ENCODE assay signal across 8 cellular contexts in the genomic region with DNA sequence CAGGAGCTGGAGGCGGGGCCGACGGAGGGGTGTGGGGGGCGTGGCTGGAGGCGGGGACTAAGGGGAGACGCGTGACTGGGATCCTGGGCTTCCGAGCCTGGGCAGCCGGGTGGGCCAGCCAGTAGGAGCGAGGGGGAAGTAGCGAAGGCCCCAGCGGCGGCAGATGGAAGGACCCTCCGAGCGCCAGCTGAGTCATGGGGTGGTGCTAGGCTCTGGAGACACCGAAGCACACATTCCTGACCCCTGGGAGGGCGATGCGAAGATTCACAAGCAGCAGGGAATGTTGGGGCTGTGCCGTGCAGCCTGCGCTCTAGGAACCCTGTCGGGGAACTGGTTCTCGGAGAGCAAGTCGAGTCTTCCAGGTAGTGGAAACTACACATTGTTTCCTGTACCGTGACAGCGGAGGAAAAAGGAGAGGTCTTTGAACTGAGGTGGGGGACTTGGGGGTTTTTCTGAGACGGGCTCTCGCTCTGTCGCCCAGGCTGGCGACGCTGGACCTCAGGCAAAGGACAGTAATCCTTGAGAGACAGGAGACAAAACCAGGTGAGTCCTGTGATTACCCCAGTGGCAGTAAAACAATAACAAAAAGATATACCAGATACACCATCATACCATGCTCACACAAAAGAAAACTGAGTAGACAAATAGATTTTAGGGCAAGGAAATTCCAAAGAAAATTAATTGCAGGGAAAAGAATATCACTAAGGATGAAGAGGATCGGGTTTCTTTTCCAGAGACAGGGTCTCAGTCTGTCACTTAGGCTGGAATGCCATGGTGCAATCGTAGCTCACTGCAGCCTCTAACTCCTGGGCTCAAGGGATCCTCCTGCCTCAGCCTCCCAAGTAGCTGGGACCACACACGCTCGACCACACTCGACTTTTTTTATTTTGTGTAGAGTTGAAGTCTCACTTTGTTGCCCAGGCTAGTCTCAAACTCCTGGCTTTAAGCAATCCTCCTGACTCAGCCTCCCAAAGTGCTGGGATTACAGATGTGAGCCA. TPM values are rescaled to one million over a fixed set of nuclear protein-coding genes. Genes with fewer than 3 reads are reported as not detected.
DNase-seq lines count a peak whose midpoint lies in the region; TF ChIP-seq lines count a peak whose summit lies in the region.

No MANE protein-coding gene starts in this region.

- peak overlapping the region; percentile 74 for H3K18ac ChIP-seq in H9 (ENCODE audit: insufficient read length, low read depth, low read length)

- no peak overlapping the region for H3T11ph ChIP-seq in H9 (ENCODE audit: low read length)

- H3K27me3 Mint-ChIP-seq in H9 (ENCODE audit: low read depth), result no peaks in the 10 kb centered on the region
- peaks cover 11% of the 10 kb centered on the region for H3K27me3 Mint-ChIP-seq in brain

- no peaks in the 10 kb centered on the region for H3K79me1 ChIP-seq in H9 (ENCODE audit: insufficient read depth, low read depth, low read length, poor library complexity, severe bottlenecking)

- no CpG with 5 or more reads among the region's 35 CpGs for WGBS in H9 (ENCODE audit: extremely low coverage, insufficient read length, low lambda C conversion rate)
- WGBS in mesodermal cell (ENCODE audit: insufficient coverage in 2 of 2), 2 experiments, result 4 to 14% methylated on average over 21 to 24 of the region's 35 CpGs

- H3K36me3 ChIP-seq in Loucy (ENCODE audit: insufficient read depth, low read length), result no peaks in the 10 kb centered on the region
- peaks cover 15% of the 10 kb centered on the region for H3K36me3 ChIP-seq in mesodermal cell (ENCODE audit: control insufficient read depth, insufficient read depth, low read length)

- H3K23me2 ChIP-seq in H9 (ENCODE audit: insufficient read length, low read depth, low read length, poor library complexity, severe bottlenecking), result peaks cover 13% of the 10 kb centered on the region

- no peak overlapping the region for H3K23ac ChIP-seq in H9 (ENCODE audit: insufficient read length, low read depth, low read length)

- H3K27ac Mint-ChIP-seq in H9 (peak overlapping the region; percentile 99 to 100 (median 99)), brain (peak overlapping the region; percentile 93 to 99 (median 97))

- H4K20me1 ChIP-seq in H9 (ENCODE audit: control insufficient read depth, insufficient read depth, insufficient read length), result no peaks in the 10 kb centered on the region
- H4K20me1 ChIP-seq in Loucy (ENCODE audit: insufficient read depth, low read length, poor library complexity, severe bottlenecking), result peaks cover 31% of the 10 kb centered on the region

- H2AFZ ChIP-seq in H9 (ENCODE audit: low read length), result peak overlapping the region; percentile 42
- peak overlapping the region; percentile 99 for H2AFZ ChIP-seq in Loucy (ENCODE audit: low read length)

- H3K9me2 ChIP-seq in Loucy (replicated peaks; ENCODE audit: low read depth, low read length), result no peaks in the 10 kb centered on the region

- H3K9me3 ChIP-seq in H9 (ENCODE audit: control insufficient read depth, low read depth, low read length) (no peaks in the 10 kb centered on the region), Loucy (ENCODE audit: insufficient read depth, low read depth, low read length) (no peaks in the 10 kb centered on the region), mesodermal cell (ENCODE audit: control insufficient read depth, low read length) (no peaks in the 10 kb centered on the region)

- H3K36me3 Mint-ChIP-seq in H9 (ENCODE audit: insufficient read depth in 1 of 3, low read depth in 3 of 3) (no peaks in the 10 kb centered on the region; a peak in 2 of 7 replicates), brain (peaks cover 13% of the 10 kb centered on the region)

- peaks cover 32% of the 10 kb centered on the region for H3K79me2 ChIP-seq in H9 (ENCODE audit: insufficient read depth, low read length)
- H3K79me2 ChIP-seq in Loucy (ENCODE audit: insufficient read depth, low read length), result peaks cover 39% of the 10 kb centered on the region

- H3K4me1 Mint-ChIP-seq in H9 (peaks cover 25 to 30% of the 10 kb centered on the region in 2 experiments), brain (peaks cover 42% of the 10 kb centered on the region)

- peak overlapping the region; percentile 70 for H2BK12ac ChIP-seq in H9 (ENCODE audit: insufficient read length, low read depth, low read length)

- peak overlapping the region; percentile 86 for H3K4me3 ChIP-seq in Loucy (ENCODE audit: low read length, poor library complexity, severe bottlenecking)
- peak overlapping the region; percentile 51 for H3K4me3 ChIP-seq in mesodermal cell (ENCODE audit: extremely low read depth, insufficient read depth, low read length, poor library complexity, severe bottlenecking)

- no peak overlapping the region; the same call in 1 of the 2 replicates for H3K4ac ChIP-seq in H9 (ENCODE audit: low read depth, low read length)

- H4K5ac ChIP-seq in H9 (ENCODE audit: insufficient read length, low read depth, low read length), result peak overlapping the region; percentile 25

- H3K4me1 ChIP-seq in H9 (ENCODE audit: insufficient read depth, low read length), result peaks cover 4% of the 10 kb centered on the region; the same call in 1 of the 2 replicates
- peaks cover 31% of the 10 kb centered on the region for H3K4me1 ChIP-seq in Loucy (ENCODE audit: insufficient read depth, low read length, poor library complexity, severe bottlenecking)
- H3K4me1 ChIP-seq in mesodermal cell (ENCODE audit: control insufficient read depth, insufficient read depth, low read length, poor library complexity, severe bottlenecking), result peaks cover 4% of the 10 kb centered on the region

- H3K9ac ChIP-seq in H9 (ENCODE audit: extremely low read depth, insufficient read length, low read length) (peak overlapping the region; percentile 60), Loucy (ENCODE audit: low read depth, low read length, poor library complexity, severe bottlenecking) (peak overlapping the region; percentile 92)

- no peaks in the 10 kb centered on the region for H3F3A ChIP-seq in Loucy (ENCODE audit: low read depth)

- peak; percentile 60 for DNase-seq in NCI-H345 treated with DMSO at 0.1 percent for 48 hours (lab: John Stamatoyannopoulos, UW; ENCODE audit: unreplicated experiment)
- no peak for DNase-seq in NCI-H345 (lab: John Stamatoyannopoulos, UW)
- DNase-seq in H9, result no peak
- DNase-seq in SKM-1 (lab: John Stamatoyannopoulos, UW; ENCODE audit: unreplicated experiment), result no peak
- DNase-seq in activated gamma-delta T cell treated with Interleukin-2 at 50 U/mL for 16 hours, result no peak

- H3K27me3 ChIP-seq in H9 (ENCODE audit: insufficient read depth, low read length) (no peaks in the 10 kb centered on the region), Loucy (ENCODE audit: insufficient read depth, low read length, poor library complexity, severe bottlenecking) (no peaks in the 10 kb centered on the region)

- no peak overlapping the region for H3K56ac ChIP-seq in H9 (ENCODE audit: insufficient read length, low read depth, low read length)

- no peak overlapping the region for H4K91ac ChIP-seq in H9 (ENCODE audit: insufficient read length, low read depth, low read length)

- H3K4me2 ChIP-seq in H9 (ENCODE audit: insufficient read depth, insufficient read length, low read length) (peak overlapping the region; percentile 79), Loucy (ENCODE audit: low read depth, low read length, poor library complexity, severe bottlenecking) (peak overlapping the region; percentile 100)

- TF ChIP-seq CTCF in H9 (conservative IDR thresholded peaks at IDR 0.05) (peak; percentile 38; the same call in 2 of the 3 replicates), Loucy (conservative IDR thresholded peaks at IDR 0.05; ENCODE audit: low read length) (no peak; the same call in 1 of the 2 replicates), brain (conservative IDR thresholded peaks at IDR 0.05) (peak; percentile 16 to 55)

- no peak overlapping the region for H2BK20ac ChIP-seq in H9 (ENCODE audit: low read depth, low read length, poor library complexity, severe bottlenecking)

- no peak overlapping the region for H2BK120ac ChIP-seq in H9 (ENCODE audit: low read depth, low read length, poor library complexity, severe bottlenecking)

- H4K8ac ChIP-seq in H9 (replicated peaks; ENCODE audit: insufficient read length, low read depth, low read length), result no peak overlapping the region

- H3K27ac ChIP-seq in H9 (ENCODE audit: insufficient read length, low read depth, low read length), result peak overlapping the region; percentile 91
- peak overlapping the region; percentile 99 for H3K27ac ChIP-seq in mesodermal cell (ENCODE audit: low read depth, low read length, severe bottlenecking)

- H3K4me3 Mint-ChIP-seq in H9 (peak overlapping the region; percentile 85 to 94), brain (peak overlapping the region; percentile 92 to 98 (median 94))

- H3K14ac ChIP-seq in H9 (ENCODE audit: insufficient read depth, low read length), result peak overlapping the region; percentile 84

- H3K9me3 Mint-ChIP-seq in H9 (peaks cover 2 to 4% of the 10 kb centered on the region in 2 experiments; a peak in 4 of 5 replicates), brain (peaks cover 0 to 12% (median 3%) of the 10 kb centered on the region in 5 experiments)

- peak overlapping the region; percentile 67 for H2BK5ac ChIP-seq in H9 (ENCODE audit: insufficient read length, low read length)

- no peak overlapping the region for H2AK5ac ChIP-seq in H9 (ENCODE audit: insufficient read length, low read length)

- H2BK15ac ChIP-seq in H9 (ENCODE audit: low read depth, low read length), result no peak overlapping the region

RNA-seq across cellular contexts. Expression of gene AFG3L2, which starts 0.8 kb away (rescaled TPM):
- 73.5 and 75.8 TPM in 2 replicates for total RNA-seq in H9 (2021)
- 42.3 TPM for polyA plus RNA-seq in brain (ENCODE audit: insufficient read depth, low read depth, low replicate concordance)
- 32.3 TPM for polyA plus RNA-seq in mesodermal cell (2013, experiment 1 of 2)
- polyA plus RNA-seq in mesodermal cell (2013, experiment 2 of 2), result 31.0 TPM

RNA-seq across cellular contexts. Expression of gene PRELID3A, which starts 29.9 kb away (rescaled TPM):
- 4.8 and 5.4 TPM in 2 replicates for total RNA-seq in H9 (2021)
- polyA plus RNA-seq in brain (ENCODE audit: insufficient read depth, low read depth, low replicate concordance), result 5.4 TPM
- 7.6 TPM for polyA plus RNA-seq in mesodermal cell (2013, experiment 1 of 2)
- 5.2 TPM for polyA plus RNA-seq in mesodermal cell (2013, experiment 2 of 2)
